8 cellular contexts compared by ENCODE assay signal in genomic region chr12:132955933-132956725, GRCh38. TPM values are rescaled to one million over a fixed set of nuclear protein-coding genes. Genes with fewer than 3 reads are reported as not detected.
DNase-seq lines count a peak whose midpoint lies in the region; ATAC-seq and TF ChIP-seq lines count a peak whose summit lies in the region.

Gene ZNF605, minus strand, starts transcription at chr12:132956306. Its CDS starts 10,671 bp downstream, at chr12:132945635.

- H3K4me3 ChIP-seq in left lung = peak within 1 kb of the TSS; percentile 68 to 75

- peaks cover 0 to 12% of the 10 kb centered on the region in 2 donors for H3K4me1 ChIP-seq in left lung

- H3K27ac ChIP-seq in left lung = peak within 1 kb of the TSS; percentile 90 to 93

- H3K36me3 ChIP-seq in left lung = peaks cover 0 to 14% of the 10 kb centered on the region in 2 donors

- H3K27me3 ChIP-seq in left lung = no peaks in the 10 kb centered on the region

- DNase-seq in AG08395 (ENCODE audit: low spot score) (peak; percentile 95), NCI-H345 treated with DMSO at 0.1 percent for 48 hours (lab: John Stamatoyannopoulos, UW; ENCODE audit: unreplicated experiment) (peak; percentile 82), dedifferentiated amniotic fluid mesenchymal stem cell (ENCODE audit: extremely low spot score) (peak; percentile 83), left lung (peak; percentile 91 to 95)
- peak; percentile 80 for DNase-seq in activated CD4-positive, alpha-beta T cell treated with anti-CD3 and anti-CD28 coated beads, Interleukin-2, amount 50 U/mL, for 1 hour
- DNase-seq in stimulated activated CD4-positive, alpha-beta T cell treated with anti-CD3 and anti-CD28 coated beads, Interleukin-2, amount 100 ng/mL, for 24 hours = peak; percentile 85 to 86

- ATAC-seq in GM18870 (IDR thresholded peaks at IDR 0.05; ENCODE audit: unreplicated experiment) (peak; percentile 88), HG03135 (IDR thresholded peaks at IDR 0.05; ENCODE audit: unreplicated experiment) (peak; percentile 93), left lung (peak; percentile 96)

- peaks cover 0 to 33% of the 10 kb centered on the region in 2 donors for H3K9me3 ChIP-seq in left lung

- intact Hi-C loops in left lung (cut with DNase I) = no loop called here

- TF ChIP-seq CTCF in left lung (IDR thresholded peaks at IDR 0.05) = no peak

RNA-seq across cellular contexts. Expression of gene ZNF605, which starts in this region (rescaled TPM):
- total RNA-seq in left lung = 10 to 100 TPM; 14.7 to 18.1 TPM

Comparison
In these comparisons a context has a peak if more than half of its experiments do, and no peak if none do; other contexts are left out.
1. Peak in every context shown above with its lines: DNase-seq, ATAC-seq, H3K4me3 ChIP-seq and H3K27ac ChIP-seq.